Comparison of ENCODE assay signal across 19 cellular contexts in genomic region chr5:153084476-153084875, GRCh38.
DNase-seq lines count a peak whose midpoint lies in the region; ATAC-seq and TF ChIP-seq lines count a peak whose summit lies in the region.
"Had no signal": no experiment of that assay in that cellular context is flagged by ENCODE, and none has a peak within 500 bp of the region (broad histone marks: within the 10 kb centered on the region; RNA-seq: fewer than 3 reads in every experiment).

No MANE protein-coding gene starts in this region.

- no peaks in the 10 kb centered on the region for H3K36me3 Mint-ChIP-seq in mesothelial cell of epicardium

- peak overlapping the region; percentile 11 for H3K27ac ChIP-seq in epithelial cell of prostate
- H3K27ac ChIP-seq: BLaER1 had no signal

- no peaks in the 10 kb centered on the region for H3K4me1 Mint-ChIP-seq in mesothelial cell of epicardium

- H3K9me3 Mint-ChIP-seq in mesothelial cell of epicardium: no peaks in the 10 kb centered on the region

- DNase-seq in HCEC 1CT (peak; percentile 67), M059J (ENCODE audit: low read depth) (peak; percentile 19), epithelial cell of prostate (ENCODE audit: low read depth, low spot score) (no peak), T-helper 2 cell (no peak), COLO668 (lab: John Stamatoyannopoulos, UW; ENCODE audit: unreplicated experiment) (no peak), mesothelial cell of epicardium (ENCODE audit: low spot score in 2 of 2, unreplicated experiment in 2 of 2) (no peak)
- DNase-seq: ACHN; Caco-2; CD4-positive, alpha-beta T cell; DND-41; KBM-7; NCI-H1105 treated with DMSO at 0.1 percent for 48 hours; NCI-H2029 treated with DMSO at 0.1 percent for 48 hours; NCI-H226; NCI-H510A treated with DMSO at 0.1 percent for 48 hours; NCI-H748 treated with DMSO at 0.1 percent for 48 hours; Right ventricle myocardium superior had no signal

- no peaks in the 10 kb centered on the region for H3K27me3 Mint-ChIP-seq in mesothelial cell of epicardium (ENCODE audit: low read depth)
- H3K27me3 Mint-ChIP-seq: CD4-positive, alpha-beta T cell had no signal

- no peak for ATAC-seq in SK-N-SH treated with all-trans-retinoic acid at 6 μM for 48 hours

- H3K4me3 Mint-ChIP-seq in mesothelial cell of epicardium: no peak overlapping the region
- H3K4me3 Mint-ChIP-seq: CD4-positive, alpha-beta T cell had no signal

- TF ChIP-seq CTCF in mesothelial cell of epicardium (IDR thresholded peaks at IDR 0.05; ENCODE audit: unreplicated experiment): no peak

- no peak overlapping the region for H3K27ac Mint-ChIP-seq in mesothelial cell of epicardium
- H3K27ac Mint-ChIP-seq: CD4-positive, alpha-beta T cell had no signal

TF ChIP-seq in SK-N-SH treated with all-trans-retinoic acid at 6 μM for 48 hours, 23 proteins besides CTCF, POLR2A, EP300 and RAD21:
- TF ChIP-seq BACH2 (CRISPR knock-in tag; IDR thresholded peaks at IDR 0.05; ENCODE audit: borderline replicate concordance) (no peak), PPARA (CRISPR knock-in tag; IDR thresholded peaks at IDR 0.05; ENCODE audit: borderline replicate concordance) (no peak), ARNTL (CRISPR knock-in tag; IDR thresholded peaks at IDR 0.05; ENCODE audit: borderline replicate concordance, low read depth) (no peak), ZNF565 (CRISPR knock-in tag; conservative IDR thresholded peaks at IDR 0.05; ENCODE audit: low read depth) (no peak), RARB (CRISPR knock-in tag; IDR thresholded peaks at IDR 0.05) (no peak), POU6F1 (CRISPR knock-in tag; IDR thresholded peaks at IDR 0.05; ENCODE audit: borderline replicate concordance, low read depth) (no peak), ZNF8 (CRISPR knock-in tag; IDR thresholded peaks at IDR 0.05) (no peak), TCF4 (CRISPR knock-in tag; IDR thresholded peaks at IDR 0.05; ENCODE audit: borderline replicate concordance) (no peak), ESRRG (CRISPR knock-in tag; IDR thresholded peaks at IDR 0.05) (no peak), ZFP30 (CRISPR knock-in tag; IDR thresholded peaks at IDR 0.05) (no peak), CSRNP3 (CRISPR knock-in tag; IDR thresholded peaks at IDR 0.05) (no peak), ZC3H10 (CRISPR knock-in tag; IDR thresholded peaks at IDR 0.05) (no peak)
TF ChIP-seq in SK-N-SH treated with all-trans-retinoic acid at 6 μM for 48 hours: peak in this region for 0.

Comparison
In these comparisons a context has a peak if more than half of its experiments do, and no peak if none do; other contexts are left out.
1. DNase-seq: peak in HCEC 1CT (single experiment) and M059J (single experiment); none in epithelial cell of prostate (single experiment), T-helper 2 cell (0 of 5), COLO668 (single experiment) and mesothelial cell of epicardium (0 of 2).